ENCODE assay signal across 24 cellular contexts in genomic region chr10:4264466-4264865, GRCh38.
"Had no signal": no experiment of that assay in that cellular context is flagged by ENCODE, and none has a peak within 500 bp of the region (broad histone marks: within the 10 kb centered on the region; RNA-seq: fewer than 3 reads in every experiment).

No MANE protein-coding gene starts in this region.

- ATAC-seq: naive thymus-derived CD4-positive, alpha-beta T cell; natural killer cell; psoas muscle; stimulated activated effector memory CD8-positive, alpha-beta T cell treated with anti-CD3 and anti-CD28 coated beads, Interleukin-12 subunit alpha, Interleukin-12 subunit beta, amount 100 ng/mL, for 72 hours; stimulated activated naive B cell treated with anti-CD40 and anti-IgM and Interleukin-4, amounts not matched to agents 10 μg/mL and 1 μg/mL and 100 μg/mL, for 72 hours had no signal

- H2AFZ ChIP-seq: parathyroid adenoma had no signal

- H3K79me2 ChIP-seq: parathyroid adenoma had no signal

- H3K27ac ChIP-seq: neural progenitor cell, ovary, parathyroid adenoma, psoas muscle had no signal

- H3K9ac ChIP-seq: neural progenitor cell, parathyroid adenoma had no signal

- H3K9me3 ChIP-seq: ovary, psoas muscle, right lobe of liver, sigmoid colon, stomach, thoracic aorta, thyroid gland, transverse colon, upper lobe of left lung had no signal

- H3K4me1 ChIP-seq: neural progenitor cell, parathyroid adenoma had no signal

- H3K36me3 ChIP-seq: neural progenitor cell, ovary, right lobe of liver, sigmoid colon, stomach, thoracic aorta, thyroid gland, transverse colon, upper lobe of left lung had no signal

- H3K27me3 ChIP-seq: neural progenitor cell, ovary, right lobe of liver, sigmoid colon, stomach, thyroid gland, transverse colon, upper lobe of left lung had no signal

- DNase-seq: naive thymus-derived CD4-positive, alpha-beta T cell; natural killer cell; occipital lobe; ovary; posterior cingulate gyrus; psoas muscle; right cardiac atrium; right lobe of liver; sigmoid colon; small intestine; stimulated activated CD4-positive, alpha-beta T cell treated with anti-CD3 and anti-CD28 coated beads, Interleukin-15, amount 100 ng/mL, for 24 hours; stimulated activated CD4-positive, alpha-beta T cell treated with anti-CD3 and anti-CD28 coated beads, Interleukin-2, amount 100 ng/mL, for 24 hours; stimulated activated CD4-positive, alpha-beta T cell treated with anti-CD3 and anti-CD28 coated beads, Interleukin-2, amount 100 ng/mL, for 48 hours; stimulated activated CD4-positive, alpha-beta T cell treated with anti-CD3 and anti-CD28 coated beads, Interleukin-4, amount 100 ng/mL, for 24 hours; stimulated activated naive B cell treated with anti-CD40 and anti-IgM and Interleukin-4, amounts not matched to agents 10 μg/mL and 1 μg/mL and 100 μg/mL, for 72 hours; stimulated activated naive CD4-positive, alpha-beta T cell treated with Interleukin-2 at 50 U/mL for 16 hours; stomach; thyroid gland; transverse colon; upper lobe of left lung had no signal

- H3K4me2 ChIP-seq: neural progenitor cell had no signal

- H3K4me3 ChIP-seq: neural progenitor cell, ovary, psoas muscle, right lobe of liver, sigmoid colon, stomach, thoracic aorta, thyroid gland, transverse colon, upper lobe of left lung had no signal
